In genomic region chr3:105953831-105954230, GRCh38 we compare ENCODE assay signal across 18 cellular contexts.
A peak's percentile ranks its signal among the peaks of the same experiment; 100 is the strongest.
DNase-seq lines count a peak whose midpoint lies in the region; TF ChIP-seq lines count a peak whose summit lies in the region.
"Had no signal": no experiment of that assay in that cellular context is flagged by ENCODE, and none has a peak within 500 bp of the region (broad histone marks: within the 10 kb centered on the region; RNA-seq: fewer than 3 reads in every experiment).

No MANE protein-coding gene starts in this region.

- in situ Hi-C loops in astrocyte of the spinal cord (cut with HindIII; ENCODE audit: low sequenced_read_pairs) = no loop called here

- H3K4me3 ChIP-seq in astrocyte of the spinal cord (ENCODE audit: low read depth, low read length) = no peak overlapping the region

- TF ChIP-seq CTCF in astrocyte of the spinal cord (IDR thresholded peaks at IDR 0.05; ENCODE audit: low read depth, low read length) = no peak

- peak; percentile 72 for DNase-seq in LHCN-M2 (ENCODE audit: low read depth)
- peak; percentile 12 for DNase-seq in astrocyte of the spinal cord (ENCODE audit: low read depth, low spot score)
- DNase-seq in fibroblast of peridontal ligament (ENCODE audit: extremely low read depth) = peak; percentile 18
- DNase-seq in HUDEP-2 (lab: John Stamatoyannopoulos, UW; ENCODE audit: unreplicated experiment in 76 of 76) = no peak
- no peak for DNase-seq in NCI-H1048 (lab: John Stamatoyannopoulos, UW)
- no peak for DNase-seq in anterior cingulate cortex (lab: John Stamatoyannopoulos, UW)
- DNase-seq in hypothalamus (lab: John Stamatoyannopoulos, UW) = no peak
- DNase-seq: ACHN; BE2C; C1 segment of cervical spinal cord; CD4-positive, CD25-positive, alpha-beta regulatory T cell; CD8-positive, alpha-beta memory T cell; COR-L47; DMS 273 treated with DMSO at 0.1 percent for 48 hours; DMS53; GDM1; GOT3; H7 had no signal

Comparison
In these comparisons a context has a peak if more than half of its experiments do, and no peak if none do; other contexts are left out.
1. DNase-seq: peak in LHCN-M2 (single experiment), astrocyte of the spinal cord (single experiment) and fibroblast of peridontal ligament (single experiment); none in HUDEP-2 (0 of 76), NCI-H1048 (single experiment), anterior cingulate cortex (0 of 58) and hypothalamus (0 of 51).